ENCODE assay signal across 11 cellular contexts in genomic region chr21:42837421-42838211, GRCh38. TPM values are rescaled to one million over a fixed set of nuclear protein-coding genes. Genes with fewer than 3 reads are reported as not detected.
DNase-seq lines count a peak whose midpoint lies in the region; ATAC-seq and TF ChIP-seq lines count a peak whose summit lies in the region.
"Had no signal": no experiment of that assay in that cellular context is flagged by ENCODE, and none has a peak within 500 bp of the region (broad histone marks: within the 10 kb centered on the region; RNA-seq: fewer than 3 reads in every experiment).

No MANE protein-coding gene starts in this region.

- peak overlapping the region; percentile 13 for H3K27ac Mint-ChIP-seq in activated naive CD8-positive, alpha-beta T cell treated with anti-CD3 and anti-CD28 coated beads for 36 hours

- H3K4me1 Mint-ChIP-seq in activated naive CD8-positive, alpha-beta T cell treated with anti-CD3 and anti-CD28 coated beads for 36 hours, result peaks cover 19% of the 10 kb centered on the region

- H3K9me3 Mint-ChIP-seq in activated naive CD8-positive, alpha-beta T cell treated with anti-CD3 and anti-CD28 coated beads for 36 hours, result no peaks in the 10 kb centered on the region

- H3K27me3 Mint-ChIP-seq in activated naive CD8-positive, alpha-beta T cell treated with anti-CD3 and anti-CD28 coated beads for 36 hours, result no peaks in the 10 kb centered on the region

- no peak for TF ChIP-seq RAD21 in liver (IDR thresholded peaks at IDR 0.05)

- H3K9ac ChIP-seq in liver (ENCODE audit: low read depth in 1 of 2, low read length in 2 of 2), result peak overlapping the region; percentile 22 to 24
- H3K9ac ChIP-seq: BLaER1 treated with 17β-estradiol and CSF1 and Interleukin-3, amounts not matched to agents 10 nM and 100 nM had no signal

- H3K4me1 ChIP-seq in liver (ENCODE audit: control insufficient read depth in 4 of 4, insufficient read depth in 4 of 4, low read length in 3 of 4), result peaks cover 3 to 24% (median 17%) of the 10 kb centered on the region in 4 donors
- H3K4me1 ChIP-seq: psoas muscle had no signal

- ATAC-seq in GM19023 (IDR thresholded peaks at IDR 0.05; ENCODE audit: unreplicated experiment), result no peak
- ATAC-seq in GM21786 (IDR thresholded peaks at IDR 0.05; ENCODE audit: unreplicated experiment), result no peak

- peaks cover 2 to 15% (median 8%) of the 10 kb centered on the region in 4 donors for H3K36me3 ChIP-seq in liver (ENCODE audit: control insufficient read depth in 4 of 4, insufficient read depth in 3 of 4, low read depth in 1 of 4, low read length in 3 of 4)

- no peak overlapping the region for H3K4me3 Mint-ChIP-seq in activated naive CD8-positive, alpha-beta T cell treated with anti-CD3 and anti-CD28 coated beads for 36 hours

- H3K27ac ChIP-seq in liver (ENCODE audit: low read depth in 1 of 2, low read length in 2 of 2), result peak overlapping the region; percentile 48 to 84
- H3K27ac ChIP-seq: BLaER1 treated with 17β-estradiol and CSF1 and Interleukin-3, amounts not matched to agents 10 nM and 100 nM; psoas muscle had no signal

- peak; percentile 17 for DNase-seq in AG08396 (ENCODE audit: low spot score)
- DNase-seq in Daoy (ENCODE audit: low read depth), result peak; percentile 23
- DNase-seq in activated naive CD8-positive, alpha-beta T cell treated with anti-CD3 and anti-CD28 coated beads for 36 hours, result no peak
- DNase-seq in EL, result no peak
- DNase-seq: DMS79 treated with DMSO at 0.1 percent for 48 hours; effector CD8-positive, alpha-beta T cell had no signal

- peaks cover 18% of the 10 kb centered on the region for H3K36me3 Mint-ChIP-seq in activated naive CD8-positive, alpha-beta T cell treated with anti-CD3 and anti-CD28 coated beads for 36 hours

- TF ChIP-seq CTCF in liver (IDR thresholded peaks at IDR 0.05; ENCODE audit: low read depth, low read length, missing input control), result no peak

- H3K4me3 ChIP-seq in liver (ENCODE audit: low read depth in 1 of 3, low read length in 3 of 3), result peak overlapping the region in 2 of 3 donors; percentile 18 to 40
- H3K4me3 ChIP-seq: BLaER1 treated with 17β-estradiol and CSF1 and Interleukin-3, amounts not matched to agents 10 nM and 100 nM; psoas muscle had no signal

- WGBS in liver, result 49% methylated on average over 42 of the region's 42 CpGs

- no peaks in the 10 kb centered on the region for H3K9me3 ChIP-seq in liver (ENCODE audit: control insufficient read depth in 4 of 4, low read length in 3 of 4)
- H3K9me3 ChIP-seq: BLaER1 treated with 17β-estradiol and CSF1 and Interleukin-3, amounts not matched to agents 10 nM and 100 nM; psoas muscle had no signal

- no peaks in the 10 kb centered on the region for H3K27me3 ChIP-seq in liver (ENCODE audit: control insufficient read depth in 4 of 4, insufficient read depth in 4 of 4, low read length in 3 of 4)

TF ChIP-seq in liver, 16 proteins besides CTCF, POLR2A, EP300 and RAD21:
- TF ChIP-seq HNF4G (IDR thresholded peaks at IDR 0.05), result no peak
- TF ChIP-seq, protein P1, sequence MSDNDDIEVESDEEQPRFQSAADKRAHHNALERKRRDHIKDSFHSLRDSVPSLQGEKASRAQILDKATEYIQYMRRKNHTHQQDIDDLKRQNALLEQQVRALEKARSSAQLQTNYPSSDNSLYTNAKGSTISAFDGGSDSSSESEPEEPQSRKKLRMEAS (IDR thresholded peaks at IDR 0.05), result no peak
- no peak for TF ChIP-seq JUND (IDR thresholded peaks at IDR 0.05)
- TF ChIP-seq, protein P2, sequence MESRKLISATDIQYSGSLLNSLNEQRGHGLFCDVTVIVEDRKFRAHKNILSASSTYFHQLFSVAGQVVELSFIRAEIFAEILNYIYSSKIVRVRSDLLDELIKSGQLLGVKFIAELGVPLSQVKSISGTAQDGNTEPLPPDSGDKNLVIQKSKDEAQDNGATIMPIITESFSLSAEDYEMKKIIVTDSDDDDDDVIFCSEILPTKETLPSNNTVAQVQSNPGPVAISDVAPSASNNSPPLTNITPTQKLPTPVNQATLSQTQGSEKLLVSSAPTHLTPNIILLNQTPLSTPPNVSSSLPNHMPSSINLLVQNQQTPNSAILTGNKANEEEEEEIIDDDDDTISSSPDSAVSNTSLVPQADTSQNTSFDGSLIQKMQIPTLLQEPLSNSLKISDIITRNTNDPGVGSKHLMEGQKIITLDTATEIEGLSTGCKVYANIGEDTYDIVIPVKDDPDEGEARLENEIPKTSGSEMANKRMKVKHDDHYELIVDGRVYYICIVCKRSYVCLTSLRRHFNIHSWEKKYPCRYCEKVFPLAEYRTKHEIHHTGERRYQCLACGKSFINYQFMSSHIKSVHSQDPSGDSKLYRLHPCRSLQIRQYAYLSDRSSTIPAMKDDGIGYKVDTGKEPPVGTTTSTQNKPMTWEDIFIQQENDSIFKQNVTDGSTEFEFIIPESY (IDR thresholded peaks at IDR 0.05), result no peak
- TF ChIP-seq TAF1 (conservative IDR thresholded peaks at IDR 0.05), result no peak
- TF ChIP-seq, protein P3, sequence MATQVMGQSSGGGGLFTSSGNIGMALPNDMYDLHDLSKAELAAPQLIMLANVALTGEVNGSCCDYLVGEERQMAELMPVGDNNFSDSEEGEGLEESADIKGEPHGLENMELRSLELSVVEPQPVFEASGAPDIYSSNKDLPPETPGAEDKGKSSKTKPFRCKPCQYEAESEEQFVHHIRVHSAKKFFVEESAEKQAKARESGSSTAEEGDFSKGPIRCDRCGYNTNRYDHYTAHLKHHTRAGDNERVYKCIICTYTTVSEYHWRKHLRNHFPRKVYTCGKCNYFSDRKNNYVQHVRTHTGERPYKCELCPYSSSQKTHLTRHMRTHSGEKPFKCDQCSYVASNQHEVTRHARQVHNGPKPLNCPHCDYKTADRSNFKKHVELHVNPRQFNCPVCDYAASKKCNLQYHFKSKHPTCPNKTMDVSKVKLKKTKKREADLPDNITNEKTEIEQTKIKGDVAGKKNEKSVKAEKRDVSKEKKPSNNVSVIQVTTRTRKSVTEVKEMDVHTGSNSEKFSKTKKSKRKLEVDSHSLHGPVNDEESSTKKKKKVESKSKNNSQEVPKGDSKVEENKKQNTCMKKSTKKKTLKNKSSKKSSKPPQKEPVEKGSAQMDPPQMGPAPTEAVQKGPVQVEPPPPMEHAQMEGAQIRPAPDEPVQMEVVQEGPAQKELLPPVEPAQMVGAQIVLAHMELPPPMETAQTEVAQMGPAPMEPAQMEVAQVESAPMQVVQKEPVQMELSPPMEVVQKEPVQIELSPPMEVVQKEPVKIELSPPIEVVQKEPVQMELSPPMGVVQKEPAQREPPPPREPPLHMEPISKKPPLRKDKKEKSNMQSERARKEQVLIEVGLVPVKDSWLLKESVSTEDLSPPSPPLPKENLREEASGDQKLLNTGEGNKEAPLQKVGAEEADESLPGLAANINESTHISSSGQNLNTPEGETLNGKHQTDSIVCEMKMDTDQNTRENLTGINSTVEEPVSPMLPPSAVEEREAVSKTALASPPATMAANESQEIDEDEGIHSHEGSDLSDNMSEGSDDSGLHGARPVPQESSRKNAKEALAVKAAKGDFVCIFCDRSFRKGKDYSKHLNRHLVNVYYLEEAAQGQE (IDR thresholded peaks at IDR 0.05), result no peak
- TF ChIP-seq SP1 (IDR thresholded peaks at IDR 0.05), result no peak
- TF ChIP-seq EGR1 (IDR thresholded peaks at IDR 0.05; ENCODE audit: low read depth in 2 of 2), result no peak
- TF ChIP-seq GABPA (IDR thresholded peaks at IDR 0.05 in 1 of 2, conservative IDR thresholded peaks at IDR 0.05 in 1 of 2), result no peak
- TF ChIP-seq YY1 (IDR thresholded peaks at IDR 0.05), result no peak
- TF ChIP-seq NR2F2 (IDR thresholded peaks at IDR 0.05), result no peak
- no peak for TF ChIP-seq HNF4A (conservative IDR thresholded peaks at IDR 0.05)
- no peak for TF ChIP-seq FOXA2 (IDR thresholded peaks at IDR 0.05)
- no peak for TF ChIP-seq FOXA1 (IDR thresholded peaks at IDR 0.05)
- no peak for TF ChIP-seq ATF3 (IDR thresholded peaks at IDR 0.05)
- no peak for TF ChIP-seq RXRA (IDR thresholded peaks at IDR 0.05)
TF ChIP-seq in liver: peak in this region for 0.

RNA-seq across cellular contexts. Expression of gene WDR4, which starts 41.7 kb away (rescaled TPM):
- total RNA-seq in Daoy (2014; rRNA removed; shearing (Covaris generic)), result 35.8 and 37.9 TPM in 2 replicates
- 10 to 100 TPM; 54.0 to 56.7 TPM for total RNA-seq in activated naive CD8-positive, alpha-beta T cell treated with anti-CD3 and anti-CD28 coated beads for 36 hours
- total RNA-seq in liver, result 10 to 100 TPM in 1 of 2 donors, 1 to 10 TPM in 1; 9.2 to 12.9 TPM
- 1 to 10 TPM; 4.6 to 9.3 TPM for polyA plus RNA-seq in liver

RNA-seq across cellular contexts. Expression of gene NDUFV3, which starts 55.5 kb away (rescaled TPM):
- 37.8 and 40.3 TPM in 2 replicates for total RNA-seq in Daoy (2014; rRNA removed; shearing (Covaris generic))
- 10 to 100 TPM; 34.2 to 34.3 TPM for total RNA-seq in activated naive CD8-positive, alpha-beta T cell treated with anti-CD3 and anti-CD28 coated beads for 36 hours
- total RNA-seq in liver, result 10 to 100 TPM; 18.5 to 31.3 TPM
- 10 to 100 TPM; 15.8 to 25.3 TPM for polyA plus RNA-seq in liver

Comparison
In these comparisons a context has a peak if more than half of its experiments do, and no peak if none do; other contexts are left out.
1. DNase-seq: peak in AG08396 (single experiment) and Daoy (single experiment); none in activated naive CD8-positive, alpha-beta T cell treated with anti-CD3 and anti-CD28 coated beads for 36 hours (single experiment) and EL (single experiment).